9 cellular contexts compared by ENCODE assay signal in genomic region chr6:136923116-136923953, GRCh38. TPM values are rescaled to one million over a fixed set of nuclear protein-coding genes. Genes with fewer than 3 reads are reported as not detected.
DNase-seq lines count a peak whose midpoint lies in the region; TF ChIP-seq lines count a peak whose summit lies in the region.
"Had no signal": no experiment of that assay in that cellular context is flagged by ENCODE, and none has a peak within 500 bp of the region (broad histone marks: within the 10 kb centered on the region; RNA-seq: fewer than 3 reads in every experiment).

No MANE protein-coding gene starts in this region.

- H3K4me3 ChIP-seq in left ventricle myocardium inferior: peak overlapping the region; percentile 73
- peak overlapping the region; percentile 6 for H3K4me3 ChIP-seq in thymus (ENCODE audit: low read length)

- H3K27me3 ChIP-seq in left ventricle myocardium inferior (ENCODE audit: low read depth): peaks cover 64% of the 10 kb centered on the region
- H3K27me3 ChIP-seq in thymus (ENCODE audit: control insufficient read depth, insufficient read depth): peaks cover 54% of the 10 kb centered on the region

- intact Hi-C loops in left ventricle myocardium inferior (cut with micrococcal nuclease) (no loop called here), cardiac septum (cut with DNase I) (no loop called here)

- H3K27ac ChIP-seq in left ventricle myocardium inferior (replicated peaks) (no peak overlapping the region), thymus (ENCODE audit: low read depth) (no peak overlapping the region)

- no peak for TF ChIP-seq CTCF in left ventricle myocardium inferior (IDR thresholded peaks at IDR 0.05; ENCODE audit: borderline replicate concordance)

- H3K4me1 ChIP-seq in left ventricle myocardium inferior (peaks cover 36% of the 10 kb centered on the region), thymus (ENCODE audit: control insufficient read depth, insufficient read depth, low read length) (peaks cover 10% of the 10 kb centered on the region)

- H3K9me3 ChIP-seq in left ventricle myocardium inferior (replicated peaks) (no peaks in the 10 kb centered on the region), thymus (ENCODE audit: control insufficient read depth) (no peaks in the 10 kb centered on the region)

- 4% methylated on average over 65 of the region's 65 CpGs for WGBS in thymus

- DNase-seq in left ventricle myocardium inferior: no peak
- no peak for DNase-seq in cardiac septum (ENCODE audit: low spot score)
- peak; percentile 32 to 48 for DNase-seq in activated T-cell treated with anti-CD3 and anti-CD28 coated beads, Interleukin-2, amount 50 U/mL, for 48 hours
- DNase-seq in iPS-NIHi7 (ENCODE audit: extremely low spot score): peak; percentile 25
- no peak for DNase-seq in central memory CD4-positive, alpha-beta T cell
- DNase-seq in DMS 273 (lab: John Stamatoyannopoulos, UW; ENCODE audit: unreplicated experiment): no peak
- no peak for DNase-seq in Kasumi-1 (lab: John Stamatoyannopoulos, UW)
- DNase-seq: cortex of kidney had no signal

- H3K36me3 ChIP-seq in left ventricle myocardium inferior (no peaks in the 10 kb centered on the region), thymus (ENCODE audit: control insufficient read depth, insufficient read depth) (no peaks in the 10 kb centered on the region)

RNA-seq across cellular contexts. Expression of gene SLC35D3, which starts 1.2 kb away (rescaled TPM):
- 0.08 TPM for total RNA-seq in left ventricle myocardium inferior
- not detected for total RNA-seq in cardiac septum
- polyA plus RNA-seq in thymus: 0.02 TPM

Comparison
In these comparisons a context has a peak if more than half of its experiments do, and no peak if none do; other contexts are left out.
1. DNase-seq: peak in activated T-cell treated with anti-CD3 and anti-CD28 coated beads, Interleukin-2, amount 50 U/mL, for 48 hours (2 of 2) and iPS-NIHi7 (single experiment); none in left ventricle myocardium inferior (single experiment), cardiac septum (single experiment), central memory CD4-positive, alpha-beta T cell (single experiment), DMS 273 (single experiment) and Kasumi-1 (0 of 2).